Comparison of ENCODE assay signal across 8 cellular contexts in genomic region chr4:25377572-25377882, GRCh38. TPM values are rescaled to one million over a fixed set of nuclear protein-coding genes. Genes with fewer than 3 reads are reported as not detected.
DNase-seq lines count a peak whose midpoint lies in the region; ATAC-seq, FAIRE-seq and TF ChIP-seq lines count a peak whose summit lies in the region.

No MANE protein-coding gene starts in this region.

- no peaks in the 10 kb centered on the region for H3K27me3 Mint-ChIP-seq in activated CD8-positive, alpha-beta T cell treated with anti-CD3 and anti-CD28 coated beads for 36 hours
- H3K27me3 Mint-ChIP-seq in type B pancreatic cell: no peaks in the 10 kb centered on the region

- peaks cover 15% of the 10 kb centered on the region for H3K36me3 Mint-ChIP-seq in activated CD8-positive, alpha-beta T cell treated with anti-CD3 and anti-CD28 coated beads for 36 hours (ENCODE audit: low read depth)
- H3K36me3 Mint-ChIP-seq in type B pancreatic cell: peaks cover 2% of the 10 kb centered on the region

- peaks cover 0 to 3% of the 10 kb centered on the region in 2 donors for H3K36me3 ChIP-seq in kidney (ENCODE audit: control insufficient read depth in 1 of 2, insufficient read depth in 2 of 2, low read length in 2 of 2)

- CTCF ChIA-PET in activated CD8-positive, alpha-beta T cell treated with anti-CD3 and anti-CD28 coated beads for 36 hours (lab: Charles Lee): interaction anchor here (1.2 to 2.0 kb wide), 4 partner anchors 10 to 65 kb away, joined by 4 to 8 read pairs (median 6); partner anchors contain the start of gene ZCCHC4

- H3K9me3 Mint-ChIP-seq in activated CD8-positive, alpha-beta T cell treated with anti-CD3 and anti-CD28 coated beads for 36 hours: no peaks in the 10 kb centered on the region
- no peaks in the 10 kb centered on the region for H3K9me3 Mint-ChIP-seq in type B pancreatic cell

- ATAC-seq in HG02938 (IDR thresholded peaks at IDR 0.05; ENCODE audit: unreplicated experiment) (peak; percentile 15), GM18505 (IDR thresholded peaks at IDR 0.05; ENCODE audit: unreplicated experiment) (no peak)
- no peak for ATAC-seq in activated CD8-positive, alpha-beta T cell treated with anti-CD3 and anti-CD28 coated beads for 36 hours

- FAIRE-seq in GM18507 (lab: Jason Lieb, UNC): peak; percentile 36
- FAIRE-seq in kidney (lab: Jason Lieb, UNC): no peak

- H3K9ac ChIP-seq in kidney (ENCODE audit: low read length in 2 of 2): peak overlapping the region; percentile 74 to 81

- H3K4me3 Mint-ChIP-seq in activated CD8-positive, alpha-beta T cell treated with anti-CD3 and anti-CD28 coated beads for 36 hours: no peak overlapping the region
- H3K4me3 Mint-ChIP-seq in type B pancreatic cell: no peak overlapping the region

- peaks cover 7% of the 10 kb centered on the region for H3K4me1 Mint-ChIP-seq in activated CD8-positive, alpha-beta T cell treated with anti-CD3 and anti-CD28 coated beads for 36 hours (ENCODE audit: low read depth)
- peaks cover 5% of the 10 kb centered on the region for H3K4me1 Mint-ChIP-seq in type B pancreatic cell (ENCODE audit: unreplicated experiment)

- H3K4me3 ChIP-seq in kidney (ENCODE audit: low read length in 2 of 2): peak overlapping the region; percentile 80 to 91

- H3K27ac ChIP-seq in kidney (ENCODE audit: low read depth in 2 of 2, low read length in 2 of 2): peak overlapping the region; percentile 28 to 53

- peaks cover 0 to 2% of the 10 kb centered on the region in 2 donors for H3K9me3 ChIP-seq in kidney (ENCODE audit: control insufficient read depth in 1 of 2, low read length in 2 of 2)

- POLR2A ChIA-PET in activated CD8-positive, alpha-beta T cell treated with anti-CD3 and anti-CD28 coated beads for 36 hours (lab: Charles Lee): interaction anchor here (0.6 to 2.3 kb wide), 11 partner anchors 9 to 1013 kb away, joined by 3 to 6 read pairs (median 3); no protein-coding TSS in a partner anchor

- DNase-seq in GM18507 (ENCODE audit: extremely low spot score, insufficient read length, low read depth) (no peak), kidney (no peak), type B pancreatic cell (ENCODE audit: extremely low spot score, unreplicated experiment) (no peak), COR-L47 (lab: John Stamatoyannopoulos, UW) (no peak), NCI-H146 (lab: John Stamatoyannopoulos, UW) (no peak)
- no peak for DNase-seq in activated CD8-positive, alpha-beta T cell treated with anti-CD3 and anti-CD28 coated beads for 36 hours

- TF ChIP-seq CTCF in activated CD8-positive, alpha-beta T cell treated with anti-CD3 and anti-CD28 coated beads for 36 hours (IDR thresholded peaks at IDR 0.05): no peak
- TF ChIP-seq CTCF in kidney (IDR thresholded peaks at IDR 0.05; ENCODE audit: borderline replicate concordance, extremely low read depth, insufficient read depth) (no peak), type B pancreatic cell (conservative IDR thresholded peaks at IDR 0.05) (no peak)

- H3K27ac Mint-ChIP-seq in activated CD8-positive, alpha-beta T cell treated with anti-CD3 and anti-CD28 coated beads for 36 hours: peak overlapping the region; percentile 85
- H3K27ac Mint-ChIP-seq in type B pancreatic cell: peak overlapping the region; percentile 87

- H3K4me1 ChIP-seq in kidney (ENCODE audit: control insufficient read depth in 1 of 2, insufficient read depth in 1 of 2, low read depth in 1 of 2, low read length in 2 of 2): peaks cover 13 to 15% of the 10 kb centered on the region in 2 donors

- intact Hi-C loops in activated CD8-positive, alpha-beta T cell treated with anti-CD3 and anti-CD28 coated beads for 36 hours (cut with micrococcal nuclease): loop anchor here (2.0 to 10.0 kb wide), 3 partner anchors 65 to 393 kb away; partner anchors contain the start of genes SEPSECS and ZCCHC4
- intact Hi-C loops in kidney (cut with DNase I): no loop called here

- TF ChIP-seq POLR2A in GM18505 (IDR thresholded peaks at IDR 0.05; ENCODE audit: borderline replicate concordance, extremely low read depth, insufficient read depth, insufficient read length): no peak

RNA-seq across cellular contexts. Expression of gene ANAPC4, which starts 0.5 kb away (rescaled TPM):
- total RNA-seq in activated CD8-positive, alpha-beta T cell treated with anti-CD3 and anti-CD28 coated beads for 36 hours: 10 to 100 TPM; 29.2 to 31.4 TPM
- 28.4 TPM for total RNA-seq in kidney
- polyA plus RNA-seq in kidney (ENCODE audit: insufficient read depth, low read depth, low replicate concordance): 16.6 TPM
- 17.8 and 29.1 TPM in 2 replicates for total RNA-seq in type B pancreatic cell (ENCODE audit: low replicate concordance)
